In the genomic region with DNA sequence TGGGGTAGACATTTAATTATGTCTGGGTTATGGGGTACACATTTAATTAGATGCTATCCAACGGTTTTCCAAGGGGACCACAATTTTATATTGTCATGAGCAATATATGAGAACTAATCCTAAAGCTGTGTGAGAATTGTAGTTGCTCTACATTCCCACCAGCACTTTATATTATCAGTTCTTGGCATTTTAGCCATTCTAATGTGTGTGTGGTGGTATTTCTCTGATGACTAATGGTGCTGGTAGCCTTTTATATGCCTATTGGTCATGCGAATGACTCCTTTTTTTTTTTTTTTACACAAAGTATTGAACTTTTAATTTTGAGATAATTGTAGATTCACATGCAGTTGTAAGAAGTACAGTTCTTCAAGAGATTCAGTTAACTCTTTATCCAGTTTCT, we compare ENCODE assay signal across 1 cellular context.
TF ChIP-seq lines count a peak whose summit lies in the region.

No MANE protein-coding gene starts in this region.

TF ChIP-seq in K562, 482 proteins besides CTCF, POLR2A, EP300 and RAD21:
- TF ChIP-seq ZNF507 (tag; conservative IDR thresholded peaks at IDR 0.05), result 0 out of 2 replicates have a peak, but pooled peaks have one; percentile 1
- TF ChIP-seq GTF2A2 (tag; IDR thresholded peaks at IDR 0.05), result no peak
- TF ChIP-seq, protein P1, sequence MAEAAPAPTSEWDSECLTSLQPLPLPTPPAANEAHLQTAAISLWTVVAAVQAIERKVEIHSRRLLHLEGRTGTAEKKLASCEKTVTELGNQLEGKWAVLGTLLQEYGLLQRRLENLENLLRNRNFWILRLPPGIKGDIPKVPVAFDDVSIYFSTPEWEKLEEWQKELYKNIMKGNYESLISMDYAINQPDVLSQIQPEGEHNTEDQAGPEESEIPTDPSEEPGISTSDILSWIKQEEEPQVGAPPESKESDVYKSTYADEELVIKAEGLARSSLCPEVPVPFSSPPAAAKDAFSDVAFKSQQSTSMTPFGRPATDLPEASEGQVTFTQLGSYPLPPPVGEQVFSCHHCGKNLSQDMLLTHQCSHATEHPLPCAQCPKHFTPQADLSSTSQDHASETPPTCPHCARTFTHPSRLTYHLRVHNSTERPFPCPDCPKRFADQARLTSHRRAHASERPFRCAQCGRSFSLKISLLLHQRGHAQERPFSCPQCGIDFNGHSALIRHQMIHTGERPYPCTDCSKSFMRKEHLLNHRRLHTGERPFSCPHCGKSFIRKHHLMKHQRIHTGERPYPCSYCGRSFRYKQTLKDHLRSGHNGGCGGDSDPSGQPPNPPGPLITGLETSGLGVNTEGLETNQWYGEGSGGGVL (CRISPR knock-in tag; IDR thresholded peaks at IDR 0.05), result no peak
